In the genomic region with DNA sequence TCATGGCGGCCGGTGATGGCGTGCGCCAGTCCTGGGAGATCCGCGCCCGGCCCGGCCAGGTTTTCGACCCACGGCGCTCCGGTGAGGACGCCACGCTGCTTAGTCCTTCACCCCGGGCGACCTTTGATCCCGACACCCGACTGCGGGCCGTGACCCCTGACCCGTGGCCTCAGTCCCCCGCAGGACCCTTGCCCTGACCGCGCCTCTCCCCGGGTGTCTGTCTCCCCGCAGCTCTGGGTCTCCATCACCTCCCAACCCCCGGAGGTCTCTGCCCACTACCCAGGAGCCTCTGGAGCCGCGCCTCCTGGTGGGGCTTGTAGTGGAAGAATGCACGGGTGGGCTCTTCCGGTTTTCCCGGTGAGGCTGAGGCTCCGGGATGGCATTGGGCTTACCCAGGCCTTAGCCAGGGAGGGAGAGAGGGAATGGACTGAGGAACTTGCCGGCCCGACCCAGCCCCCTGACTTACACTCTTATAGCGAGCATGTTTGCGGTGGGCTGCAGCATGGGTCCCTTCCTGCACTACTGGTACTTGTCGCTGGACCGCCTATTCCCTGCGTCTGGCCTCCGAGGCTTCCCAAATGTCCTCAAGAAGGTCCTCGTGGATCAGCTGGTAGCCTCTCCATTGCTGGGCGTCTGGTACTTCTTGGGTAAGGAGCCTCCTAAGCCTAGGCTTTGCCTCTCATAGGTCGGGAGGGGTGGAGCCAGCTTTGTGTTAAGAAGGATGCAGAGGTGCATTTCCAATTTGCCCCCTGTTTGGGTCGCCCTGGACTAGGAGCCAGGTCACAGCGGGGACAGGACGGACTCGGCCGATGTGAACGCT, we compare ENCODE assay signal across 8 cellular contexts. TPM values are rescaled to one million over a fixed set of nuclear protein-coding genes. Genes with fewer than 3 reads are reported as not detected.
A peak's percentile ranks its signal among the peaks of the same experiment; 100 is the strongest.
DNase-seq lines count a peak whose midpoint lies in the region; ATAC-seq and TF ChIP-seq lines count a peak whose summit lies in the region.

No MANE protein-coding gene starts in this region.

- H3K4me1 Mint-ChIP-seq in activated CD8-positive, alpha-beta T cell treated with anti-CD3 and anti-CD28 coated beads, Interleukin-2, amount 10 ng/mL, durations not matched to agents 7 days and 5 days (ENCODE audit: low read depth): peaks cover 26% of the 10 kb centered on the region
- peaks cover 19% of the 10 kb centered on the region for H3K4me1 Mint-ChIP-seq in stimulated activated effector memory CD8-positive, alpha-beta T cell treated with anti-CD3 and anti-CD28 coated beads, Interleukin-12 subunit alpha, Interleukin-12 subunit beta, amount 100 ng/mL, for 72 hours

- H4K20me1 ChIP-seq in hepatocyte (ENCODE audit: insufficient read depth, poor library complexity, severe bottlenecking): no peaks in the 10 kb centered on the region

- no peaks in the 10 kb centered on the region for H3K27me3 ChIP-seq in hepatocyte

- peak overlapping the region; percentile 93 for H3K27ac Mint-ChIP-seq in activated CD8-positive, alpha-beta T cell treated with anti-CD3 and anti-CD28 coated beads, Interleukin-2, amount 10 ng/mL, durations not matched to agents 7 days and 5 days
- peak overlapping the region; percentile 88 for H3K27ac Mint-ChIP-seq in stimulated activated effector memory CD8-positive, alpha-beta T cell treated with anti-CD3 and anti-CD28 coated beads, Interleukin-12 subunit alpha, Interleukin-12 subunit beta, amount 100 ng/mL, for 72 hours

- H3K27me3 Mint-ChIP-seq in activated CD8-positive, alpha-beta T cell treated with anti-CD3 and anti-CD28 coated beads, Interleukin-2, amount 10 ng/mL, durations not matched to agents 7 days and 5 days (ENCODE audit: low read depth): no peaks in the 10 kb centered on the region

- H3K27ac ChIP-seq in hepatocyte: peak overlapping the region; percentile 41

- no peaks in the 10 kb centered on the region for H3K36me3 ChIP-seq in hepatocyte (replicated peaks; ENCODE audit: insufficient read depth, low read depth)

- CTCF ChIA-PET in activated CD8-positive, alpha-beta T cell treated with anti-CD3 and anti-CD28 coated beads, Interleukin-2, amount 10 ng/mL, durations not matched to agents 7 days and 5 days (lab: Charles Lee): interaction anchor here (0.6 to 5.4 kb wide), 19 partner anchors 10 to 334 kb away, joined by 3 to 55 read pairs (median 7); a partner anchor contains a TSS

- WGBS in hepatocyte (ENCODE audit: low lambda C conversion rate, missing lambda C conversion rate): 10% methylated on average over 49 of the region's 50 CpGs

- no peaks in the 10 kb centered on the region for H3K79me2 ChIP-seq in hepatocyte

- H3K9me3 ChIP-seq in hepatocyte (ENCODE audit: low read depth): no peaks in the 10 kb centered on the region

- peak overlapping the region; percentile 0 for H2AFZ ChIP-seq in hepatocyte

- H3K36me3 Mint-ChIP-seq in activated CD8-positive, alpha-beta T cell treated with anti-CD3 and anti-CD28 coated beads, Interleukin-2, amount 10 ng/mL, durations not matched to agents 7 days and 5 days (ENCODE audit: low read depth): peaks cover 8% of the 10 kb centered on the region
- H3K36me3 Mint-ChIP-seq in stimulated activated effector memory CD8-positive, alpha-beta T cell treated with anti-CD3 and anti-CD28 coated beads, Interleukin-12 subunit alpha, Interleukin-12 subunit beta, amount 100 ng/mL, for 72 hours: peaks cover 46% of the 10 kb centered on the region

- peak overlapping the region; percentile 98 for H3K4me2 ChIP-seq in hepatocyte

- no peaks in the 10 kb centered on the region for H3K9me3 Mint-ChIP-seq in activated CD8-positive, alpha-beta T cell treated with anti-CD3 and anti-CD28 coated beads, Interleukin-2, amount 10 ng/mL, durations not matched to agents 7 days and 5 days (ENCODE audit: insufficient read depth)
- no peaks in the 10 kb centered on the region for H3K9me3 Mint-ChIP-seq in stimulated activated effector memory CD8-positive, alpha-beta T cell treated with anti-CD3 and anti-CD28 coated beads, Interleukin-12 subunit alpha, Interleukin-12 subunit beta, amount 100 ng/mL, for 72 hours

- peak; percentile 0 for ATAC-seq in HG02571 (IDR thresholded peaks at IDR 0.05; ENCODE audit: unreplicated experiment)
- no peak for ATAC-seq in activated CD8-positive, alpha-beta T cell treated with anti-CD3 and anti-CD28 coated beads, Interleukin-2, amount 10 ng/mL, durations not matched to agents 7 days and 5 days
- no peak for ATAC-seq in stimulated activated effector memory CD8-positive, alpha-beta T cell treated with anti-CD3 and anti-CD28 coated beads, Interleukin-12 subunit alpha, Interleukin-12 subunit beta, amount 100 ng/mL, for 72 hours
- ATAC-seq in GM21786 (IDR thresholded peaks at IDR 0.05; ENCODE audit: unreplicated experiment): no peak

- no peaks in the 10 kb centered on the region for H3K9me2 ChIP-seq in hepatocyte (replicated peaks; ENCODE audit: insufficient read depth)

- H3K4me3 ChIP-seq in AG09309 (ENCODE audit: control insufficient read depth, low read depth, low read length): peak overlapping the region; percentile 86
- peak overlapping the region; percentile 25 for H3K4me3 ChIP-seq in hepatocyte

- H3K4me3 Mint-ChIP-seq in activated CD8-positive, alpha-beta T cell treated with anti-CD3 and anti-CD28 coated beads, Interleukin-2, amount 10 ng/mL, durations not matched to agents 7 days and 5 days: peak overlapping the region; percentile 90
- H3K4me3 Mint-ChIP-seq in stimulated activated effector memory CD8-positive, alpha-beta T cell treated with anti-CD3 and anti-CD28 coated beads, Interleukin-12 subunit alpha, Interleukin-12 subunit beta, amount 100 ng/mL, for 72 hours: peak overlapping the region; percentile 78

- no peak for DNase-seq in AG09309 (ENCODE audit: low read depth)
- DNase-seq in activated CD8-positive, alpha-beta T cell treated with anti-CD3 and anti-CD28 coated beads, Interleukin-2, amount 10 ng/mL, durations not matched to agents 7 days and 5 days: no peak
- DNase-seq in hepatocyte (ENCODE audit: low spot score): no peak
- no peak for DNase-seq in stimulated activated effector memory CD8-positive, alpha-beta T cell treated with anti-CD3 and anti-CD28 coated beads, Interleukin-12 subunit alpha, Interleukin-12 subunit beta, amount 100 ng/mL, for 72 hours (ENCODE audit: low spot score in 2 of 2)
- DNase-seq in mucosa of gallbladder (ENCODE audit: low spot score): no peak
- no peak for DNase-seq in NCI-H2081 (lab: John Stamatoyannopoulos, UW)

- H3K4me1 ChIP-seq in hepatocyte (ENCODE audit: insufficient read depth): peaks cover 10% of the 10 kb centered on the region

- TF ChIP-seq CTCF in AG09309 (IDR thresholded peaks at IDR 0.05; ENCODE audit: control insufficient read depth, insufficient read depth, low read depth, low read length, missing control alignments): no peak
- no peak for TF ChIP-seq CTCF in hepatocyte (IDR thresholded peaks at IDR 0.05; ENCODE audit: poor library complexity)

- POLR2A ChIA-PET in activated CD8-positive, alpha-beta T cell treated with anti-CD3 and anti-CD28 coated beads, Interleukin-2, amount 10 ng/mL, durations not matched to agents 7 days and 5 days (lab: Charles Lee): interaction anchor here (0.6 to 3.2 kb wide), 4 partner anchors 10 to 130 kb away, joined by 3 to 14 read pairs (median 4); a partner anchor contains a TSS

RNA-seq across cellular contexts. Expression of a gene that starts 0.6 kb away (rescaled TPM):
- total RNA-seq in activated CD8-positive, alpha-beta T cell treated with anti-CD3 and anti-CD28 coated beads, Interleukin-2, amount 10 ng/mL, durations not matched to agents 7 days and 5 days: 10 to 100 TPM in 1 of 2 experiments, 1 to 10 TPM in 1; 9.2 to 10.9 TPM
- 31.8 and 36.9 TPM in 2 replicates for total RNA-seq in hepatocyte
- polyA plus RNA-seq in hepatocyte: 22.4 and 26.0 TPM in 2 replicates
- total RNA-seq in mucosa of gallbladder: 9.3 TPM

RNA-seq across cellular contexts. Expression of a gene that starts 10.2 kb away (rescaled TPM):
- 1 to 10 TPM; 5.6 to 6.2 TPM for total RNA-seq in activated CD8-positive, alpha-beta T cell treated with anti-CD3 and anti-CD28 coated beads, Interleukin-2, amount 10 ng/mL, durations not matched to agents 7 days and 5 days
- total RNA-seq in hepatocyte: 0.60 and 2.2 TPM in 2 replicates
- 2.6 and 3.0 TPM in 2 replicates for polyA plus RNA-seq in hepatocyte
- 5.5 TPM for total RNA-seq in mucosa of gallbladder

RNA-seq across cellular contexts. Expression of a gene that starts 20.0 kb away (rescaled TPM):
- total RNA-seq in activated CD8-positive, alpha-beta T cell treated with anti-CD3 and anti-CD28 coated beads, Interleukin-2, amount 10 ng/mL, durations not matched to agents 7 days and 5 days: 10 to 100 TPM; 67.4 to 72.3 TPM
- 95.7 and 133 TPM in 2 replicates for total RNA-seq in hepatocyte
- 129 and 170 TPM in 2 replicates for polyA plus RNA-seq in hepatocyte
- 44.7 TPM for total RNA-seq in mucosa of gallbladder

RNA-seq across cellular contexts. Expression of a gene that starts 32.6 kb away (rescaled TPM):
- total RNA-seq in activated CD8-positive, alpha-beta T cell treated with anti-CD3 and anti-CD28 coated beads, Interleukin-2, amount 10 ng/mL, durations not matched to agents 7 days and 5 days: under 1 TPM in 1 of 2 experiments, not detected in 1; 0.08 TPM
- total RNA-seq in hepatocyte: 0.43 and 0.72 TPM in 2 replicates
- 0.10 and 0.47 TPM in 2 replicates for polyA plus RNA-seq in hepatocyte
- 2.1 TPM for total RNA-seq in mucosa of gallbladder

RNA-seq across cellular contexts. Expression of a gene that starts 40.6 kb away (rescaled TPM):
- total RNA-seq in activated CD8-positive, alpha-beta T cell treated with anti-CD3 and anti-CD28 coated beads, Interleukin-2, amount 10 ng/mL, durations not matched to agents 7 days and 5 days: 1 to 10 TPM; 7.8 to 9.2 TPM
- 29.9 and 38.7 TPM in 2 replicates for total RNA-seq in hepatocyte
- polyA plus RNA-seq in hepatocyte: 49.5 and 52.2 TPM in 2 replicates
- total RNA-seq in mucosa of gallbladder: 74.2 TPM
